In the genomic region with DNA sequence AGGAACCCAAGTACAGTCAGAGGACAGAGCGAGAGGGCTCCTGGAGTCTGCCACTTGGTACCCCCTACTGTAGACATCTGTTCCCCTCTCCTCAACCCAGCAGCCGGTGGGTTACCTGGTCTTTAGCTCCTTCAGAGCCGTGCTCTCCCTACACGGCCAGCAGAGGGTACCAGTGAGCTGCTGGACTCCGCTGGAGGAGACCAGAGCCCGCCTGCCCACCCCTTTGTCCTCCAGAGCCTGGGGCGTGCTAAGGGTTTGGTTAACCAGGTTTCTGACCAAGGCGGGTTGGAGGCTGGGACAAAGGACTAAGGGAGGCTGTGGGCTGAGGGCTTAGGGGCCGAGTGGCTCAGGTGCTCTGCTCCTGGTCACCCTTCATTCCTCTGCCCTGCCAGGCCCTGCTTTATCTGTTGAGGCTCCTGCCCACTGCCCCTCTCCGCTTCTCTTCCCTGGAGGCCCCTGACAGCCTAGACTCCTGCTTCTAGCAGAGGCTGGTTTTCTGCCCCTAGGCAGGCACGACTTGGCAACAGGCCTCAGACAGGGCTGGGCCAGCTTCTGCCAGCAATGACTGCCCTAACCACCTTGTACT, we compare ENCODE assay signal across 9 cellular contexts. TPM values are rescaled to one million over a fixed set of nuclear protein-coding genes. Genes with fewer than 3 reads are reported as not detected.
A peak's percentile ranks its signal among the peaks of the same experiment; 100 is the strongest.
DNase-seq lines count a peak whose midpoint lies in the region; ATAC-seq and TF ChIP-seq lines count a peak whose summit lies in the region.
"Had no signal": no experiment of that assay in that cellular context is flagged by ENCODE, and none has a peak within 500 bp of the region (broad histone marks: within the 10 kb centered on the region; RNA-seq: fewer than 3 reads in every experiment).

No MANE protein-coding gene starts in this region.

- H3K36me3 ChIP-seq in heart left ventricle = no peaks in the 10 kb centered on the region

- intact Hi-C loops in heart left ventricle (cut with DNase I) = loop anchor here (1.0 to 10.0 kb wide), 8 partner anchors 35 to 87 kb away; no protein-coding TSS in a partner anchor

- peaks cover 46% of the 10 kb centered on the region for H3K27me3 Mint-ChIP-seq in activated naive CD8-positive, alpha-beta T cell treated with anti-CD3 and anti-CD28 coated beads for 36 hours

- ATAC-seq in heart left ventricle (peak; percentile 55 to 85 (median 78)), GM18517 (IDR thresholded peaks at IDR 0.05; ENCODE audit: unreplicated experiment) (no peak)

- peaks cover 0 to 35% (median 0%) of the 10 kb centered on the region in 9 donors for H3K27me3 ChIP-seq in heart left ventricle

- H3K4me3 Mint-ChIP-seq in activated naive CD8-positive, alpha-beta T cell treated with anti-CD3 and anti-CD28 coated beads for 36 hours = no peak overlapping the region

- H3K4me1 Mint-ChIP-seq in activated naive CD8-positive, alpha-beta T cell treated with anti-CD3 and anti-CD28 coated beads for 36 hours = peaks cover 10% of the 10 kb centered on the region

- no peaks in the 10 kb centered on the region for H3K36me3 Mint-ChIP-seq in activated naive CD8-positive, alpha-beta T cell treated with anti-CD3 and anti-CD28 coated beads for 36 hours

- no peaks in the 10 kb centered on the region for H3K9me3 ChIP-seq in heart left ventricle

- WGBS in heart left ventricle, 4 donors = 23 to 30% (median 28%) methylated on average over 10 to 11 of the region's 11 CpGs

- DNase-seq in ELR (ENCODE audit: low read depth) = peak; percentile 75
- DNase-seq in M059J (ENCODE audit: low read depth) = peak; percentile 71
- peak; percentile 83 for DNase-seq in SK-N-DZ (ENCODE audit: low spot score)
- peak; percentile 63 for DNase-seq in activated naive CD8-positive, alpha-beta T cell treated with anti-CD3 and anti-CD28 coated beads for 36 hours
- DNase-seq in heart left ventricle = peak; percentile 60 to 82 (median 70)
- DNase-seq in renal cortical epithelial cell (ENCODE audit: low read depth) = peak; percentile 56
- DNase-seq in GF-D8 (lab: John Stamatoyannopoulos, UW) = no peak

- no peak overlapping the region for H3K4me3 ChIP-seq in heart left ventricle

- peak overlapping the region in 1 of 12 donors; percentile 18 for H3K27ac ChIP-seq in heart left ventricle

- peaks cover 0 to 44% (median 15%) of the 10 kb centered on the region in 12 donors for H3K4me1 ChIP-seq in heart left ventricle

- no peak overlapping the region for H3K27ac Mint-ChIP-seq in activated naive CD8-positive, alpha-beta T cell treated with anti-CD3 and anti-CD28 coated beads for 36 hours

- peak; percentile 68 to 92 (median 84) for TF ChIP-seq CTCF in heart left ventricle (IDR thresholded peaks at IDR 0.05)

- no peak for TF ChIP-seq POLR2A in heart left ventricle (IDR thresholded peaks at IDR 0.05)

- H3K9me3 Mint-ChIP-seq in activated naive CD8-positive, alpha-beta T cell treated with anti-CD3 and anti-CD28 coated beads for 36 hours = no peaks in the 10 kb centered on the region

RNA-seq across cellular contexts. Expression of a gene that starts 2.7 kb away (rescaled TPM):
- 0.25 and 0.30 TPM in 2 replicates for total RNA-seq in M059J (2014; rRNA removed; shearing (Covaris generic))
- polyA plus RNA-seq in SK-N-DZ (2014; cell fraction: cytosol; rRNA removed) = 16.8 and 26.2 TPM in 2 replicates
- polyA plus RNA-seq in SK-N-DZ (2014; cell fraction: nucleus; rRNA removed) = 48.0 and 51.3 TPM in 2 replicates
- total RNA-seq in activated naive CD8-positive, alpha-beta T cell treated with anti-CD3 and anti-CD28 coated beads for 36 hours = 1 to 10 TPM; 2.8 to 3.1 TPM
- total RNA-seq in heart left ventricle = under 1 TPM in 8 of 9 donors, not detected in 1; 0.32 to 1.00 (median 0.59) TPM
- under 1 TPM; 0.15 to 0.26 TPM for polyA plus RNA-seq in heart left ventricle
- 1.7 TPM in 1 of 2 replicates, not detected in the other for total RNA-seq in renal cortical epithelial cell

RNA-seq across cellular contexts. Expression of a gene that starts 12.0 kb away (rescaled TPM):
- 2.0 and 2.3 TPM in 2 replicates for total RNA-seq in M059J (2014; rRNA removed; shearing (Covaris generic))
- 8.7 and 15.7 TPM in 2 replicates for polyA plus RNA-seq in SK-N-DZ (2014; cell fraction: cytosol; rRNA removed)
- 15.0 and 29.7 TPM in 2 replicates for polyA plus RNA-seq in SK-N-DZ (2014; cell fraction: nucleus; rRNA removed)
- 1 to 10 TPM in 1 of 2 experiments, under 1 TPM in 1; 0.76 to 1.2 TPM for total RNA-seq in activated naive CD8-positive, alpha-beta T cell treated with anti-CD3 and anti-CD28 coated beads for 36 hours
- total RNA-seq in heart left ventricle = 10 to 100 TPM in 1 of 9 donors, 1 to 10 TPM in 8; 3.5 to 11.6 (median 5.4) TPM
- polyA plus RNA-seq in heart left ventricle = 1 to 10 TPM; 2.7 to 5.1 TPM
- 4.2 and 10.3 TPM in 2 replicates for total RNA-seq in renal cortical epithelial cell

RNA-seq across cellular contexts. Expression of a gene that starts 34.9 kb away (rescaled TPM):
- 0.47 and 0.69 TPM in 2 replicates for total RNA-seq in M059J (2014; rRNA removed; shearing (Covaris generic))
- polyA plus RNA-seq in SK-N-DZ (2014; cell fraction: cytosol; rRNA removed) = 4.2 and 5.8 TPM in 2 replicates
- polyA plus RNA-seq in SK-N-DZ (2014; cell fraction: nucleus; rRNA removed) = 5.0 and 8.0 TPM in 2 replicates
- total RNA-seq in activated naive CD8-positive, alpha-beta T cell treated with anti-CD3 and anti-CD28 coated beads for 36 hours = not detected
- total RNA-seq in heart left ventricle = 10 to 100 TPM in 5 of 9 donors, 1 to 10 TPM in 4; 7.0 to 17.0 (median 10.2) TPM
- polyA plus RNA-seq in heart left ventricle = 10 to 100 TPM; 13.4 to 20.1 TPM
- total RNA-seq in renal cortical epithelial cell = 0.10 TPM in 1 of 2 replicates, not detected in the other

RNA-seq across cellular contexts. Expression of a gene that starts 52.7 kb away (rescaled TPM):
- total RNA-seq in M059J (2014; rRNA removed; shearing (Covaris generic)) = 156 and 160 TPM in 2 replicates
- 61.3 and 68.8 TPM in 2 replicates for polyA plus RNA-seq in SK-N-DZ (2014; cell fraction: cytosol; rRNA removed)
- polyA plus RNA-seq in SK-N-DZ (2014; cell fraction: nucleus; rRNA removed) = 33.0 and 44.5 TPM in 2 replicates
- total RNA-seq in activated naive CD8-positive, alpha-beta T cell treated with anti-CD3 and anti-CD28 coated beads for 36 hours = 10 to 100 TPM; 33.0 to 33.6 TPM
- total RNA-seq in heart left ventricle = 100 to 1,000 TPM in 3 of 9 donors, 10 to 100 TPM in 6; 52.7 to 141 (median 68.5) TPM
- polyA plus RNA-seq in heart left ventricle = 100 to 1,000 TPM in 1 of 2 donors, 10 to 100 TPM in 1; 18.6 to 104 TPM
- 127 and 183 TPM in 2 replicates for total RNA-seq in renal cortical epithelial cell

RNA-seq across cellular contexts. Expression of a gene that starts 55.1 kb away (rescaled TPM):
- total RNA-seq in M059J (2014; rRNA removed; shearing (Covaris generic)) = not detected in 2 replicates
- not detected in 2 replicates for polyA plus RNA-seq in SK-N-DZ (2014; cell fraction: cytosol; rRNA removed)
- not detected in 2 replicates for polyA plus RNA-seq in SK-N-DZ (2014; cell fraction: nucleus; rRNA removed)
- total RNA-seq in activated naive CD8-positive, alpha-beta T cell treated with anti-CD3 and anti-CD28 coated beads for 36 hours = under 1 TPM in 1 of 2 experiments, not detected in 1; 0.40 TPM
- total RNA-seq in heart left ventricle = not detected
- not detected for polyA plus RNA-seq in heart left ventricle
- not detected in 2 replicates for total RNA-seq in renal cortical epithelial cell
- total RNA-seq: urinary bladder had no signal
- polyA plus RNA-seq: urinary bladder had no signal
